ENCODE assay signal across 21 cellular contexts in genomic region chr11:117872420-117872961, GRCh38. TPM values are rescaled to one million over a fixed set of nuclear protein-coding genes. Genes with fewer than 3 reads are reported as not detected.
DNase-seq lines count a peak whose midpoint lies in the region; ATAC-seq and TF ChIP-seq lines count a peak whose summit lies in the region.
"Had no signal": no experiment of that assay in that cellular context is flagged by ENCODE, and none has a peak within 500 bp of the region (broad histone marks: within the 10 kb centered on the region; RNA-seq: fewer than 3 reads in every experiment).

No MANE protein-coding gene starts in this region.

- H3K4me1 Mint-ChIP-seq in WTC11 = peaks cover 67% of the 10 kb centered on the region
- H3K4me1 Mint-ChIP-seq in neural crest cell = peaks cover 68% of the 10 kb centered on the region

- peaks cover 10% of the 10 kb centered on the region for H3K27me3 ChIP-seq in gastroesophageal sphincter
- H3K27me3 ChIP-seq in tibial nerve = peaks cover 0 to 43% of the 10 kb centered on the region in 2 donors
- H3K27me3 ChIP-seq in thyroid gland = no peaks in the 10 kb centered on the region
- H3K27me3 ChIP-seq: adrenal gland, cardiac muscle cell had no signal

- intact Hi-C loops in thyroid gland (cut with DNase I) = no loop called here

- H3K27ac Mint-ChIP-seq in WTC11 (no peak overlapping the region), neural crest cell (ENCODE audit: unreplicated experiment) (no peak overlapping the region)
- H3K27ac Mint-ChIP-seq: activated CD4-positive, alpha-beta memory T cell treated with anti-CD3 and anti-CD28 coated beads, Interleukin-2, amount 10 ng/mL, durations not matched to agents 7 days and 5 days; natural killer cell treated with Interleukin-12 subunit alpha and Interleukin-12 subunit beta and Interleukin-15 and Interleukin-18, amount 100 ng/mL, for 72 hours had no signal

- POLR2A ChIA-PET in WTC11 (lab: Charles Lee) = interaction anchor here (0.6 kb wide), 1 partner anchor 65 kb away, joined by 3 read pairs; no protein-coding TSS in a partner anchor

- TF ChIP-seq CTCF in WTC11 (IDR thresholded peaks at IDR 0.05) = no peak
- TF ChIP-seq CTCF in gastroesophageal sphincter (IDR thresholded peaks at IDR 0.05) = no peak
- no peak for TF ChIP-seq CTCF in neural crest cell (conservative IDR thresholded peaks at IDR 0.05)
- TF ChIP-seq CTCF in tibial nerve (IDR thresholded peaks at IDR 0.05) = no peak
- TF ChIP-seq CTCF in thyroid gland (IDR thresholded peaks at IDR 0.05) = no peak

- DNase-seq in WTC11 (ENCODE audit: low spot score) = no peak
- no peak for DNase-seq in neural crest cell (ENCODE audit: low read depth, low spot score)
- DNase-seq in tibial nerve (ENCODE audit: low spot score in 2 of 2) = no peak
- no peak for DNase-seq in thyroid gland
- no peak for DNase-seq in NCI-H2107 (lab: John Stamatoyannopoulos, UW)
- DNase-seq in NCI-H2227 (lab: John Stamatoyannopoulos, UW; ENCODE audit: unreplicated experiment) = no peak
- DNase-seq: activated CD4-positive, alpha-beta memory T cell treated with anti-CD3 and anti-CD28 coated beads, Interleukin-2, amount 10 ng/mL, durations not matched to agents 7 days and 5 days; activated CD4-positive, CD25-positive, alpha-beta regulatory T cell; activated T-cell treated with anti-CD3 and anti-CD28 coated beads, Interleukin-2, amount 50 U/mL, for 1 hour; CD8-positive, alpha-beta memory T cell; DMS79; Karpas-422; NCI-H2081; NCI-H524 treated with DMSO at 0.1 percent for 48 hours had no signal

- no peaks in the 10 kb centered on the region for H3K36me3 Mint-ChIP-seq in WTC11
- H3K36me3 Mint-ChIP-seq in neural crest cell (ENCODE audit: low read depth) = peaks cover 3% of the 10 kb centered on the region

- H3K4me1 ChIP-seq in gastroesophageal sphincter = peaks cover 0 to 84% (median 26%) of the 10 kb centered on the region in 3 donors
- H3K4me1 ChIP-seq in tibial nerve = peaks cover 0 to 53% (median 9%) of the 10 kb centered on the region in 4 donors
- peaks cover 18 to 49% of the 10 kb centered on the region in 2 donors for H3K4me1 ChIP-seq in thyroid gland

- TF ChIP-seq EP300 in gastroesophageal sphincter (IDR thresholded peaks at IDR 0.05) = no peak
- no peak for TF ChIP-seq EP300 in tibial nerve (IDR thresholded peaks at IDR 0.05)

- H3K27ac ChIP-seq in gastroesophageal sphincter (peak overlapping the region in 3 of 4 donors; percentile 59 to 87 (median 83)), tibial nerve (peak overlapping the region in 3 of 4 donors; percentile 19 to 74 (median 32)), thyroid gland (peak overlapping the region in 1 of 3 donors; percentile 6)
- H3K27ac ChIP-seq: cardiac muscle cell had no signal

- CTCF ChIA-PET in WTC11 (lab: Charles Lee) = no interaction called here

- TF ChIP-seq POLR2A in gastroesophageal sphincter (IDR thresholded peaks at IDR 0.05) (no peak), tibial nerve (IDR thresholded peaks at IDR 0.05) (no peak), thyroid gland (IDR thresholded peaks at IDR 0.05) (no peak)

- 24 to 50% methylated on average over 1 to 3 of the region's 12 CpGs for whole genome bisulfite sequencing in gastroesophageal sphincter (ENCODE audit: low coverage in 1 of 2), 2 donors
- 28 to 50% methylated on average over 12 of the region's 12 CpGs for WGBS in tibial nerve, 2 donors
- 65 to 69% methylated on average over 12 of the region's 12 CpGs for WGBS in thyroid gland, 2 donors

- H3K27me3 Mint-ChIP-seq in WTC11 (ENCODE audit: low read depth) (peaks cover 84% of the 10 kb centered on the region), neural crest cell (ENCODE audit: low read depth) (peaks cover 14% of the 10 kb centered on the region)

- ATAC-seq in WTC11 (no peak), gastroesophageal sphincter (peak; percentile 23)
- ATAC-seq: natural killer cell treated with Interleukin-12 subunit alpha and Interleukin-12 subunit beta and Interleukin-15 and Interleukin-18, amount 100 ng/mL, for 72 hours had no signal

- H3K4me3 Mint-ChIP-seq in WTC11 (no peak overlapping the region), neural crest cell (peak overlapping the region; percentile 56)
- H3K4me3 Mint-ChIP-seq: activated CD4-positive, alpha-beta memory T cell treated with anti-CD3 and anti-CD28 coated beads, Interleukin-2, amount 10 ng/mL, durations not matched to agents 7 days and 5 days; natural killer cell treated with Interleukin-12 subunit alpha and Interleukin-12 subunit beta and Interleukin-15 and Interleukin-18, amount 100 ng/mL, for 72 hours had no signal

- peak overlapping the region in 1 of 2 donors; percentile 6 for H3K4me3 ChIP-seq in gastroesophageal sphincter
- H3K4me3 ChIP-seq in tibial nerve = no peak overlapping the region
- no peak overlapping the region for H3K4me3 ChIP-seq in thyroid gland (replicated peaks in 1 of 3)
- H3K4me3 ChIP-seq: adrenal gland, cardiac muscle cell had no signal

- H3K9me3 ChIP-seq in gastroesophageal sphincter (no peaks in the 10 kb centered on the region), tibial nerve (no peaks in the 10 kb centered on the region), thyroid gland (no peaks in the 10 kb centered on the region)
- H3K9me3 ChIP-seq: adrenal gland had no signal

- H3K9me3 Mint-ChIP-seq in WTC11 (no peaks in the 10 kb centered on the region), neural crest cell (no peaks in the 10 kb centered on the region)
- H3K9me3 Mint-ChIP-seq: activated CD4-positive, alpha-beta memory T cell treated with anti-CD3 and anti-CD28 coated beads, Interleukin-2, amount 10 ng/mL, durations not matched to agents 7 days and 5 days; CD8-positive, alpha-beta memory T cell; natural killer cell treated with Interleukin-12 subunit alpha and Interleukin-12 subunit beta and Interleukin-15 and Interleukin-18, amount 100 ng/mL, for 72 hours had no signal

- no peaks in the 10 kb centered on the region for H3K36me3 ChIP-seq in gastroesophageal sphincter
- H3K36me3 ChIP-seq in tibial nerve = no peaks in the 10 kb centered on the region
- no peaks in the 10 kb centered on the region for H3K36me3 ChIP-seq in thyroid gland
- H3K36me3 ChIP-seq: adrenal gland, cardiac muscle cell had no signal

TF ChIP-seq in WTC11, 78 proteins besides CTCF, POLR2A, EP300 and RAD21:
- TF ChIP-seq NR3C1 (CRISPR knock-in tag; conservative IDR thresholded peaks at IDR 0.05; ENCODE audit: low read depth) (no peak), PRDM15 (CRISPR knock-in tag; IDR thresholded peaks at IDR 0.05) (peak; percentile 36; the same call in 1 of the 2 replicates)

RNA-seq across cellular contexts. Expression of gene FXYD6, which starts 4.0 kb away (rescaled TPM):
- total RNA-seq in WTC11 (2021) (26.2 to 31.6 TPM (median 30.1 TPM) in 3 replicates), gastroesophageal sphincter (10 to 100 TPM; 28.6 to 76.7 (median 74.4) TPM), neural crest cell (113 TPM in 2 replicates), tibial nerve (10 to 100 TPM; 29.4 to 74.1 (median 65.7) TPM), thyroid gland (100 to 1,000 TPM in 2 of 4 donors, 10 to 100 TPM in 2; 34.2 to 143 (median 88.6) TPM)
- total RNA-seq: activated CD4-positive, alpha-beta memory T cell treated with anti-CD3 and anti-CD28 coated beads, Interleukin-2, amount 10 ng/mL, durations not matched to agents 7 days and 5 days; HT-29; natural killer cell treated with Interleukin-12 subunit alpha and Interleukin-12 subunit beta and Interleukin-15 and Interleukin-18, amount 100 ng/mL, for 72 hours had no signal

RNA-seq across cellular contexts. Expression of gene FXYD2, which starts 47.9 kb away (rescaled TPM):
- total RNA-seq in WTC11 (2021) (1.4 to 2.1 TPM (median 1.6 TPM) in 3 replicates), gastroesophageal sphincter (1 to 10 TPM in 2 of 4 donors, under 1 TPM in 2; 0.50 to 3.0 (median 1.2) TPM), neural crest cell (0.18 and 0.26 TPM in 2 replicates), tibial nerve (1 to 10 TPM in 2 of 4 donors, under 1 TPM in 2; 0.39 to 1.8 (median 0.96) TPM), thyroid gland (1 to 10 TPM in 3 of 4 donors, under 1 TPM in 1; 0.42 to 2.8 (median 1.5) TPM)

RNA-seq across cellular contexts. Expression of gene TMPRSS13, which starts 56.7 kb away (rescaled TPM):
- 0.62 to 1.1 TPM (median 0.63 TPM) in 3 replicates for total RNA-seq in WTC11 (2021)
- total RNA-seq in gastroesophageal sphincter = under 1 TPM in 3 of 4 donors, not detected in 1; 0.13 to 0.67 (median 0.31) TPM
- total RNA-seq in neural crest cell = 0.34 TPM in 1 of 2 replicates, not detected in the other
- 1 to 10 TPM in 1 of 4 donors, under 1 TPM in 1, not detected in 2; 0.60 to 1.7 TPM for total RNA-seq in tibial nerve
- total RNA-seq in thyroid gland = 10 to 100 TPM in 3 of 4 donors, 1 to 10 TPM in 1; 8.5 to 24.3 (median 13.0) TPM
- total RNA-seq: kidney epithelial cell, pulmonary artery endothelial cell had no signal
